In genomic region chr7:74083117-74083876, GRCh38 we compare ENCODE assay signal across 1 cellular context.
TF ChIP-seq lines count a peak whose summit lies in the region.

LIMK1 (plus strand) TSS chr7:74083804; CDS start chr7:74083991, 187 bp downstream.

TF ChIP-seq in HepG2, 621 proteins besides CTCF, POLR2A, EP300 and RAD21 (continued from another document and continues in another):
- TF ChIP-seq ZNF101 (CRISPR knock-in tag; IDR thresholded peaks at IDR 0.05; ENCODE audit: borderline replicate concordance, low read depth) (no peak), STAG1 (CRISPR knock-in tag; IDR thresholded peaks at IDR 0.05) (no peak), ZFX (CRISPR knock-in tag; IDR thresholded peaks at IDR 0.05; ENCODE audit: low read depth) (peak; percentile 91), TFE3 (CRISPR knock-in tag; IDR thresholded peaks at IDR 0.05) (no peak), HBP1 (CRISPR knock-in tag; IDR thresholded peaks at IDR 0.05; ENCODE audit: low read depth) (peak; percentile 96), ZNF570 (CRISPR knock-in tag; IDR thresholded peaks at IDR 0.05; ENCODE audit: borderline replicate concordance) (no peak), ZBTB44 (CRISPR knock-in tag; IDR thresholded peaks at IDR 0.05) (no peak), ARNT (IDR thresholded peaks at IDR 0.05) (no peak), MXI1 (IDR thresholded peaks at IDR 0.05; ENCODE audit: borderline replicate concordance, low read depth, low read length) (no peak; the same call in 2 of the 3 replicates), ZBTB21 (CRISPR knock-in tag; IDR thresholded peaks at IDR 0.05) (no peak), CEBPB (IDR thresholded peaks at IDR 0.05; ENCODE audit: borderline replicate concordance, low read depth, low read length) (no peak), CBX1 (IDR thresholded peaks at IDR 0.05; ENCODE audit: low read depth) (peak; percentile 28), ZNF770 (CRISPR knock-in tag; IDR thresholded peaks at IDR 0.05) (no peak), ZEB1 (IDR thresholded peaks at IDR 0.05; ENCODE audit: insufficient replicate concordance, low read depth) (no peak), NFYC (CRISPR knock-in tag; IDR thresholded peaks at IDR 0.05) (no peak), SATB2 (CRISPR knock-in tag; IDR thresholded peaks at IDR 0.05) (no peak), ZNF407 (CRISPR knock-in tag; IDR thresholded peaks at IDR 0.05; ENCODE audit: not compliant biosample characterization) (no peak), KLF16 (CRISPR knock-in tag; IDR thresholded peaks at IDR 0.05) (no peak), SOX5 (CRISPR knock-in tag; IDR thresholded peaks at IDR 0.05; ENCODE audit: borderline replicate concordance) (no peak), TFAP4 (IDR thresholded peaks at IDR 0.05; ENCODE audit: borderline replicate concordance, low read depth) (peak; percentile 56; the same call in 1 of the 2 replicates), ZNF263 (CRISPR knock-in tag; IDR thresholded peaks at IDR 0.05) (peak; percentile 55; the same call in 1 of the 2 replicates), ELF3 (CRISPR knock-in tag; IDR thresholded peaks at IDR 0.05) (no peak), ZNF292 (CRISPR knock-in tag; IDR thresholded peaks at IDR 0.05; ENCODE audit: borderline replicate concordance, low read depth) (no peak), TGIF2 (CRISPR knock-in tag; IDR thresholded peaks at IDR 0.05) (0 out of 2 replicates have a peak, but pooled peaks have one; percentile 40), TEF (CRISPR knock-in tag; IDR thresholded peaks at IDR 0.05) (no peak), SNRNP70 (IDR thresholded peaks at IDR 0.05; ENCODE audit: low read depth, low read length) (no peak), ZSCAN25 (CRISPR knock-in tag; IDR thresholded peaks at IDR 0.05) (no peak), BCL3 (CRISPR knock-in tag; IDR thresholded peaks at IDR 0.05) (peak; percentile 36; the same call in 1 of the 2 replicates), PRDM10 (CRISPR knock-in tag; IDR thresholded peaks at IDR 0.05; ENCODE audit: low read depth) (no peak), ZNF788 (CRISPR knock-in tag; IDR thresholded peaks at IDR 0.05; ENCODE audit: borderline replicate concordance) (peak; percentile 53; the same call in 1 of the 2 replicates), POLR2G (IDR thresholded peaks at IDR 0.05; ENCODE audit: low read depth, low read length) (peak; percentile 62), XBP1 (CRISPR knock-in tag; IDR thresholded peaks at IDR 0.05) (no peak), ZFYVE20 (CRISPR knock-in tag; IDR thresholded peaks at IDR 0.05; ENCODE audit: borderline replicate concordance, low read depth) (no peak), ATM (IDR thresholded peaks at IDR 0.05; ENCODE audit: borderline replicate concordance) (no peak), SIN3B (IDR thresholded peaks at IDR 0.05; ENCODE audit: low read length) (no peak)
